27 cellular contexts compared by ENCODE assay signal in genomic region chr2:233471291-233472035, GRCh38.
A peak's percentile ranks its signal among the peaks of the same experiment; 100 is the strongest.
DNase-seq lines count a peak whose midpoint lies in the region; ATAC-seq and TF ChIP-seq lines count a peak whose summit lies in the region.
"Had no signal": no experiment of that assay in that cellular context is flagged by ENCODE, and none has a peak within 500 bp of the region (broad histone marks: within the 10 kb centered on the region; RNA-seq: fewer than 3 reads in every experiment).

No MANE protein-coding gene starts in this region.

- H3K9me3 Mint-ChIP-seq in activated CD8-positive, alpha-beta memory T cell treated with anti-CD3 and anti-CD28 coated beads, Interleukin-2, amount 10 ng/mL, durations not matched to agents 7 days and 5 days (ENCODE audit: low read depth): no peaks in the 10 kb centered on the region
- H3K9me3 Mint-ChIP-seq: CD8-positive, alpha-beta T cell had no signal

- no peaks in the 10 kb centered on the region for H3K27me3 Mint-ChIP-seq in activated CD8-positive, alpha-beta memory T cell treated with anti-CD3 and anti-CD28 coated beads, Interleukin-2, amount 10 ng/mL, durations not matched to agents 7 days and 5 days

- TF ChIP-seq CTCF in RWPE1 (conservative IDR thresholded peaks at IDR 0.05; ENCODE audit: low read depth): no peak

- POLR2A ChIA-PET in RWPE1 (lab: Yijun Ruan, JAX; ENCODE audit: low non-redundant PET): no interaction called here

- H3K27ac Mint-ChIP-seq in activated CD8-positive, alpha-beta memory T cell treated with anti-CD3 and anti-CD28 coated beads, Interleukin-2, amount 10 ng/mL, durations not matched to agents 7 days and 5 days: no peak overlapping the region

- H3K27ac ChIP-seq in RWPE1 (peak overlapping the region; percentile 23), substantia nigra (ENCODE audit: low read depth, low read length, poor library complexity, severe bottlenecking) (peak overlapping the region; percentile 90)
- H3K27ac ChIP-seq: brain microvascular endothelial cell, HL-60, VCaP had no signal

- H3K36me3 Mint-ChIP-seq in activated CD8-positive, alpha-beta memory T cell treated with anti-CD3 and anti-CD28 coated beads, Interleukin-2, amount 10 ng/mL, durations not matched to agents 7 days and 5 days: peaks cover 25% of the 10 kb centered on the region

- CTCF ChIA-PET in activated CD8-positive, alpha-beta memory T cell treated with anti-CD3 and anti-CD28 coated beads, Interleukin-2, amount 10 ng/mL, durations not matched to agents 7 days and 5 days (lab: Charles Lee): no interaction called here
- CTCF ChIA-PET in RWPE1 (lab: Yijun Ruan, JAX): no interaction called here

- H3K4me1 Mint-ChIP-seq in activated CD8-positive, alpha-beta memory T cell treated with anti-CD3 and anti-CD28 coated beads, Interleukin-2, amount 10 ng/mL, durations not matched to agents 7 days and 5 days: no peaks in the 10 kb centered on the region

- no peak for ATAC-seq in activated CD8-positive, alpha-beta memory T cell treated with anti-CD3 and anti-CD28 coated beads, Interleukin-2, amount 10 ng/mL, durations not matched to agents 7 days and 5 days
- ATAC-seq in left lobe of liver (no peak), HG03457 (IDR thresholded peaks at IDR 0.05; ENCODE audit: unreplicated experiment) (no peak), HG03139 (IDR thresholded peaks at IDR 0.05; ENCODE audit: unreplicated experiment) (no peak)
- ATAC-seq: CD8-positive, alpha-beta T cell; HepG2 had no signal

- no peak overlapping the region for H3K4me3 Mint-ChIP-seq in activated CD8-positive, alpha-beta memory T cell treated with anti-CD3 and anti-CD28 coated beads, Interleukin-2, amount 10 ng/mL, durations not matched to agents 7 days and 5 days
- H3K4me3 Mint-ChIP-seq: CD8-positive, alpha-beta T cell had no signal

- peak; percentile 32 for DNase-seq in activated CD8-positive, alpha-beta memory T cell treated with anti-CD3 and anti-CD28 coated beads for 24 hours
- no peak for DNase-seq in activated CD8-positive, alpha-beta memory T cell treated with anti-CD3 and anti-CD28 coated beads, Interleukin-2, amount 10 ng/mL, durations not matched to agents 7 days and 5 days
- DNase-seq in RWPE1 (ENCODE audit: low spot score): no peak
- peak; percentile 39 for DNase-seq in left lobe of liver (ENCODE audit: low spot score)
- no peak for DNase-seq in substantia nigra (lab: John Stamatoyannopoulos, UW)
- no peak for DNase-seq in cortex of kidney (lab: John Stamatoyannopoulos, UW)
- DNase-seq: 8988T; activated CD4-positive, alpha-beta T cell treated with anti-CD3 and anti-CD28 coated beads, Interleukin-2, amount 50 U/mL, for 4 hours; AML-193; brain microvascular endothelial cell; DMS153; esophagus squamous epithelium; mesenchymal stem cell; NCI-H1048; NCI-H187; NCI-H526 treated with DMSO at 0.1 percent for 48 hours; nucleus accumbens; retina; spleen; stimulated activated CD4-positive, alpha-beta T cell treated with anti-CD3 and anti-CD28 coated beads, Interleukin-4, amount 100 ng/mL, for 24 hours; stimulated activated naive CD4-positive, alpha-beta T cell had no signal

Comparison
In these comparisons a context has a peak if more than half of its experiments do, and no peak if none do; other contexts are left out.
1. DNase-seq: peak in activated CD8-positive, alpha-beta memory T cell treated with anti-CD3 and anti-CD28 coated beads for 24 hours (single experiment) and left lobe of liver (single experiment); none in activated CD8-positive, alpha-beta memory T cell treated with anti-CD3 and anti-CD28 coated beads, Interleukin-2, amount 10 ng/mL, durations not matched to agents 7 days and 5 days (single experiment), RWPE1 (single experiment), substantia nigra (0 of 49) and cortex of kidney (single experiment).